In genomic region chr1:161447757-161448332, GRCh38 we compare ENCODE assay signal across 10 cellular contexts. TPM values are rescaled to one million over a fixed set of nuclear protein-coding genes. Genes with fewer than 3 reads are reported as not detected.
DNase-seq lines count a peak whose midpoint lies in the region; ATAC-seq, FAIRE-seq and TF ChIP-seq lines count a peak whose summit lies in the region.
"Not testable (repeated sequence)": the region's sequence is repeated elsewhere in the genome, so short reads cannot be mapped to it uniquely, and the experiment has no call there.
"Had no signal": no experiment of that assay in that cellular context is flagged by ENCODE, and none has a peak within 500 bp of the region (broad histone marks: within the 10 kb centered on the region; RNA-seq: fewer than 3 reads in every experiment).

No MANE protein-coding gene starts in this region.

- not testable (repeated sequence) for H3K27ac ChIP-seq in A549

- H3K4me1 ChIP-seq in A549: not testable (repeated sequence)

- POLR2A ChIA-PET in A549 (lab: Yijun Ruan, JAX); T-cell (lab: Charles Lee): not testable (repeated sequence)

- not testable (repeated sequence) for H3K9me3 Mint-ChIP-seq in T-cell; activated naive CD8-positive, alpha-beta T cell treated with anti-CD3 and anti-CD28 coated beads, Interleukin-2, amount 50 U/mL, for 24 hours; natural killer cell treated with Interleukin-12 subunit alpha and Interleukin-12 subunit beta and Interleukin-15 and Interleukin-18, amount 100 ng/mL, for 72 hours

- FAIRE-seq in A549 (lab: Jason Lieb, UNC): not testable (repeated sequence)

- not testable (repeated sequence) for H3K4me1 Mint-ChIP-seq in T-cell; activated naive CD8-positive, alpha-beta T cell treated with anti-CD3 and anti-CD28 coated beads, Interleukin-2, amount 50 U/mL, for 24 hours; natural killer cell treated with Interleukin-12 subunit alpha and Interleukin-12 subunit beta and Interleukin-15 and Interleukin-18, amount 100 ng/mL, for 72 hours (ENCODE audit: low read depth in 2 of 2)

- not testable (repeated sequence) for TF ChIP-seq CTCF in A549 (IDR thresholded peaks at IDR 0.05)

- not testable (repeated sequence) for H3K27me3 Mint-ChIP-seq in T-cell; activated naive CD8-positive, alpha-beta T cell treated with anti-CD3 and anti-CD28 coated beads, Interleukin-2, amount 50 U/mL, for 24 hours; natural killer cell treated with Interleukin-12 subunit alpha and Interleukin-12 subunit beta and Interleukin-15 and Interleukin-18, amount 100 ng/mL, for 72 hours

- not testable (repeated sequence) for TF ChIP-seq POLR2A in A549 (IDR thresholded peaks at IDR 0.05; ENCODE audit: low read length)

- TF ChIP-seq EP300 in A549 (IDR thresholded peaks at IDR 0.05): not testable (repeated sequence)

- DNase-seq in A549 (ENCODE audit: low read depth in 1 of 2, low spot score in 1 of 2); T-cell; activated naive CD8-positive, alpha-beta T cell treated with anti-CD3 and anti-CD28 coated beads, Interleukin-2, amount 50 U/mL, for 24 hours; natural killer cell treated with Interleukin-12 subunit alpha and Interleukin-12 subunit beta and Interleukin-15 and Interleukin-18, amount 100 ng/mL, for 72 hours (ENCODE audit: low spot score): not testable (repeated sequence)

- CTCF ChIA-PET in A549 (lab: Yijun Ruan, JAX); T-cell (lab: Charles Lee): not testable (repeated sequence)

- not testable (repeated sequence) for H3K36me3 Mint-ChIP-seq in T-cell; activated naive CD8-positive, alpha-beta T cell treated with anti-CD3 and anti-CD28 coated beads, Interleukin-2, amount 50 U/mL, for 24 hours (ENCODE audit: low read depth); natural killer cell treated with Interleukin-12 subunit alpha and Interleukin-12 subunit beta and Interleukin-15 and Interleukin-18, amount 100 ng/mL, for 72 hours

- not testable (repeated sequence) for H3K4me2 ChIP-seq in A549

- TF ChIP-seq RAD21 in A549 (conservative IDR thresholded peaks at IDR 0.05 in 1 of 2, IDR thresholded peaks at IDR 0.05 in 1 of 2): not testable (repeated sequence)

- H3K9me3 ChIP-seq in A549: not testable (repeated sequence)

- H3K4me3 Mint-ChIP-seq in T-cell; activated naive CD8-positive, alpha-beta T cell treated with anti-CD3 and anti-CD28 coated beads, Interleukin-2, amount 50 U/mL, for 24 hours; natural killer cell treated with Interleukin-12 subunit alpha and Interleukin-12 subunit beta and Interleukin-15 and Interleukin-18, amount 100 ng/mL, for 72 hours: not testable (repeated sequence)

- WGBS in A549 (ENCODE audit: missing lambda C conversion rate): no CpG with 5 or more reads among the region's 67 CpGs

- H3K4me3 ChIP-seq in A549: not testable (repeated sequence)

- not testable (repeated sequence) for H3K27ac Mint-ChIP-seq in T-cell; activated naive CD8-positive, alpha-beta T cell treated with anti-CD3 and anti-CD28 coated beads, Interleukin-2, amount 50 U/mL, for 24 hours; natural killer cell treated with Interleukin-12 subunit alpha and Interleukin-12 subunit beta and Interleukin-15 and Interleukin-18, amount 100 ng/mL, for 72 hours

- peak; percentile 30 to 55 for ATAC-seq in A549
- peak; percentile 35 for ATAC-seq in GM19035 (IDR thresholded peaks at IDR 0.05; ENCODE audit: unreplicated experiment)
- peak; percentile 27 for ATAC-seq in GM21529 (IDR thresholded peaks at IDR 0.05; ENCODE audit: unreplicated experiment)
- ATAC-seq in HG02759 (IDR thresholded peaks at IDR 0.05; ENCODE audit: unreplicated experiment): peak; percentile 35
- ATAC-seq in HG03280 (IDR thresholded peaks at IDR 0.05; ENCODE audit: unreplicated experiment): peak; percentile 35
- peak in 3 of 4 experiments; percentile 14 to 35 (median 34) for ATAC-seq in T-cell (replicated peaks in 1 of 4)
- ATAC-seq in activated naive CD8-positive, alpha-beta T cell treated with anti-CD3 and anti-CD28 coated beads, Interleukin-2, amount 50 U/mL, for 24 hours: peak; percentile 42
- ATAC-seq in natural killer cell treated with Interleukin-12 subunit alpha and Interleukin-12 subunit beta and Interleukin-15 and Interleukin-18, amount 100 ng/mL, for 72 hours: peak; percentile 44 to 60

RNA-seq across cellular contexts. Expression of gene FCGR2A, which starts 57.4 kb away (rescaled TPM):
- polyA plus RNA-seq in A549 (2011; rRNA removed): 0.12 and 0.13 TPM in 2 replicates
- not detected in 2 replicates for polyA plus RNA-seq in A549 (2012; cell fraction: cytosol; rRNA removed)
- not detected in 2 replicates for polyA plus RNA-seq in A549 (2012; cell fraction: nucleus; rRNA removed)
- not detected in 3 replicates for polyA plus RNA-seq in A549 (2017; fragmentation: RNase III; extraction: RNeasy Plus Mini Kit Qiagen cat#74134 plus additional on column Dnase treatment)
- polyA minus RNA-seq in A549 (2011; rRNA and poly(A)+ RNA removed): not detected in 2 replicates
- total RNA-seq in T-cell: under 1 TPM; 0.49 to 0.80 (median 0.72) TPM
- 1 to 10 TPM in 1 of 2 donors, under 1 TPM in 1; 0.86 to 1.5 TPM for total RNA-seq in natural killer cell treated with Interleukin-12 subunit alpha and Interleukin-12 subunit beta and Interleukin-15 and Interleukin-18, amount 100 ng/mL, for 72 hours
- total RNA-seq: activated naive CD8-positive, alpha-beta T cell treated with anti-CD3 and anti-CD28 coated beads for 36 hours; myocyte had no signal
